In the genomic region with DNA sequence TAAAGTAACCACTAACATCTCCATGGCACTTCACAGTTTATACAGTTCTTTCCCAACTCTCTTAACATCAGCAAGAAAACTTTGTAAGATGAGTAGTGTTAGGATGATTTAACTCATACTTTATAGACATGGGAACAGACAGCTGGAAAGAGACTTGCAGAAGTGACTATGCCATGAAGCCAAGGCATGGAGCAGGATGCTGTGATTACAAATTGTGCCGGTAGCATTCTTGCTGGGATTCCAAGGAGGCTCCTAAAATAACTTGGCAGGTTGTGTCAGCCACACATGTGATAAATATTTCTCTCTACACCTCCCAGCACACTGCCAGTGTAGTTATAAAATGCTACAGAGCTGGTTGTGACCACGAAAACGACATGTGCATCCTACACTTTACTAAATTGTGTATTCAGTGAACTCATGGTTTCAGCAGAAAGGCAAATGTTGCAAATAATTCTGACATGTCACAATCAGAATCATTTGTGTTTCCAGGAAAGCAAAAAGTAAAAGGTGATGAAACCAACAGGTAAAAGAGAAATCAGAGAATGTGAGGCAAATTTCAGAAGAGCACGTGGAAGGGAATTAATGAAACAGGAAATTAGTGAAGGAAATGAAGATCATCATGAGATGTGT, we compare ENCODE assay signal across 2 cellular contexts.
TF ChIP-seq lines count a peak whose summit lies in the region.

No MANE protein-coding gene starts in this region.

TF ChIP-seq in liver, 16 proteins besides CTCF, POLR2A, EP300 and RAD21:
- TF ChIP-seq, protein P1, sequence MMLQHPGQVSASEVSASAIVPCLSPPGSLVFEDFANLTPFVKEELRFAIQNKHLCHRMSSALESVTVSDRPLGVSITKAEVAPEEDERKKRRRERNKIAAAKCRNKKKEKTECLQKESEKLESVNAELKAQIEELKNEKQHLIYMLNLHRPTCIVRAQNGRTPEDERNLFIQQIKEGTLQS (IDR thresholded peaks at IDR 0.05): peak; percentile 88
- TF ChIP-seq HNF4A (conservative IDR thresholded peaks at IDR 0.05) (peak; percentile 21 to 60), RXRA (IDR thresholded peaks at IDR 0.05) (peak; percentile 87 to 93), YY1 (IDR thresholded peaks at IDR 0.05) (peak; percentile 41), TAF1 (conservative IDR thresholded peaks at IDR 0.05) (no peak), JUND (IDR thresholded peaks at IDR 0.05) (peak; percentile 46 to 79), FOXA2 (IDR thresholded peaks at IDR 0.05) (peak; percentile 4), FOXA1 (IDR thresholded peaks at IDR 0.05) (peak; percentile 20), EGR1 (IDR thresholded peaks at IDR 0.05; ENCODE audit: low read depth in 2 of 2) (peak in 1 of 2 donors; percentile 29), NR2F2 (IDR thresholded peaks at IDR 0.05) (no peak), SP1 (IDR thresholded peaks at IDR 0.05) (peak; percentile 81), HNF4G (IDR thresholded peaks at IDR 0.05) (no peak), GABPA (IDR thresholded peaks at IDR 0.05 in 1 of 2, conservative IDR thresholded peaks at IDR 0.05 in 1 of 2) (no peak)
- TF ChIP-seq, protein P2, sequence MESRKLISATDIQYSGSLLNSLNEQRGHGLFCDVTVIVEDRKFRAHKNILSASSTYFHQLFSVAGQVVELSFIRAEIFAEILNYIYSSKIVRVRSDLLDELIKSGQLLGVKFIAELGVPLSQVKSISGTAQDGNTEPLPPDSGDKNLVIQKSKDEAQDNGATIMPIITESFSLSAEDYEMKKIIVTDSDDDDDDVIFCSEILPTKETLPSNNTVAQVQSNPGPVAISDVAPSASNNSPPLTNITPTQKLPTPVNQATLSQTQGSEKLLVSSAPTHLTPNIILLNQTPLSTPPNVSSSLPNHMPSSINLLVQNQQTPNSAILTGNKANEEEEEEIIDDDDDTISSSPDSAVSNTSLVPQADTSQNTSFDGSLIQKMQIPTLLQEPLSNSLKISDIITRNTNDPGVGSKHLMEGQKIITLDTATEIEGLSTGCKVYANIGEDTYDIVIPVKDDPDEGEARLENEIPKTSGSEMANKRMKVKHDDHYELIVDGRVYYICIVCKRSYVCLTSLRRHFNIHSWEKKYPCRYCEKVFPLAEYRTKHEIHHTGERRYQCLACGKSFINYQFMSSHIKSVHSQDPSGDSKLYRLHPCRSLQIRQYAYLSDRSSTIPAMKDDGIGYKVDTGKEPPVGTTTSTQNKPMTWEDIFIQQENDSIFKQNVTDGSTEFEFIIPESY (IDR thresholded peaks at IDR 0.05): peak; percentile 37
- TF ChIP-seq, protein P3, sequence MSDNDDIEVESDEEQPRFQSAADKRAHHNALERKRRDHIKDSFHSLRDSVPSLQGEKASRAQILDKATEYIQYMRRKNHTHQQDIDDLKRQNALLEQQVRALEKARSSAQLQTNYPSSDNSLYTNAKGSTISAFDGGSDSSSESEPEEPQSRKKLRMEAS (IDR thresholded peaks at IDR 0.05): peak; percentile 84
- TF ChIP-seq, protein P4, sequence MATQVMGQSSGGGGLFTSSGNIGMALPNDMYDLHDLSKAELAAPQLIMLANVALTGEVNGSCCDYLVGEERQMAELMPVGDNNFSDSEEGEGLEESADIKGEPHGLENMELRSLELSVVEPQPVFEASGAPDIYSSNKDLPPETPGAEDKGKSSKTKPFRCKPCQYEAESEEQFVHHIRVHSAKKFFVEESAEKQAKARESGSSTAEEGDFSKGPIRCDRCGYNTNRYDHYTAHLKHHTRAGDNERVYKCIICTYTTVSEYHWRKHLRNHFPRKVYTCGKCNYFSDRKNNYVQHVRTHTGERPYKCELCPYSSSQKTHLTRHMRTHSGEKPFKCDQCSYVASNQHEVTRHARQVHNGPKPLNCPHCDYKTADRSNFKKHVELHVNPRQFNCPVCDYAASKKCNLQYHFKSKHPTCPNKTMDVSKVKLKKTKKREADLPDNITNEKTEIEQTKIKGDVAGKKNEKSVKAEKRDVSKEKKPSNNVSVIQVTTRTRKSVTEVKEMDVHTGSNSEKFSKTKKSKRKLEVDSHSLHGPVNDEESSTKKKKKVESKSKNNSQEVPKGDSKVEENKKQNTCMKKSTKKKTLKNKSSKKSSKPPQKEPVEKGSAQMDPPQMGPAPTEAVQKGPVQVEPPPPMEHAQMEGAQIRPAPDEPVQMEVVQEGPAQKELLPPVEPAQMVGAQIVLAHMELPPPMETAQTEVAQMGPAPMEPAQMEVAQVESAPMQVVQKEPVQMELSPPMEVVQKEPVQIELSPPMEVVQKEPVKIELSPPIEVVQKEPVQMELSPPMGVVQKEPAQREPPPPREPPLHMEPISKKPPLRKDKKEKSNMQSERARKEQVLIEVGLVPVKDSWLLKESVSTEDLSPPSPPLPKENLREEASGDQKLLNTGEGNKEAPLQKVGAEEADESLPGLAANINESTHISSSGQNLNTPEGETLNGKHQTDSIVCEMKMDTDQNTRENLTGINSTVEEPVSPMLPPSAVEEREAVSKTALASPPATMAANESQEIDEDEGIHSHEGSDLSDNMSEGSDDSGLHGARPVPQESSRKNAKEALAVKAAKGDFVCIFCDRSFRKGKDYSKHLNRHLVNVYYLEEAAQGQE (IDR thresholded peaks at IDR 0.05): no peak

TF ChIP-seq in HepG2, 621 proteins besides CTCF, POLR2A, EP300 and RAD21:
- TF ChIP-seq ZNF333 (CRISPR knock-in tag; IDR thresholded peaks at IDR 0.05; ENCODE audit: borderline replicate concordance) (no peak), ZNF598 (CRISPR knock-in tag; IDR thresholded peaks at IDR 0.05; ENCODE audit: borderline replicate concordance) (no peak), RFXANK (CRISPR knock-in tag; IDR thresholded peaks at IDR 0.05) (no peak), GABPA (IDR thresholded peaks at IDR 0.05; ENCODE audit: low read depth, low read length) (no peak), GABPA (CRISPR knock-in tag; IDR thresholded peaks at IDR 0.05; ENCODE audit: low read depth) (no peak)
- TF ChIP-seq, protein P5, sequence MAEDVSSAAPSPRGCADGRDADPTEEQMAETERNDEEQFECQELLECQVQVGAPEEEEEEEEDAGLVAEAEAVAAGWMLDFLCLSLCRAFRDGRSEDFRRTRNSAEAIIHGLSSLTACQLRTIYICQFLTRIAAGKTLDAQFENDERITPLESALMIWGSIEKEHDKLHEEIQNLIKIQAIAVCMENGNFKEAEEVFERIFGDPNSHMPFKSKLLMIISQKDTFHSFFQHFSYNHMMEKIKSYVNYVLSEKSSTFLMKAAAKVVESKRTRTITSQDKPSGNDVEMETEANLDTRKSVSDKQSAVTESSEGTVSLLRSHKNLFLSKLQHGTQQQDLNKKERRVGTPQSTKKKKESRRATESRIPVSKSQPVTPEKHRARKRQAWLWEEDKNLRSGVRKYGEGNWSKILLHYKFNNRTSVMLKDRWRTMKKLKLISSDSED (CRISPR knock-in tag; IDR thresholded peaks at IDR 0.05): no peak
TF ChIP-seq in HepG2: peak in this region for 0.
